ENCODE assay signal across 1 cellular context in genomic region chr12:62934799-62935674, GRCh38.
TF ChIP-seq lines count a peak whose summit lies in the region.

PPM1H (minus strand) TSS chr12:62935150; CDS start chr12:62934736, 414 bp downstream.

TF ChIP-seq in WTC11, 78 proteins besides CTCF, POLR2A, EP300 and RAD21 (continued from another document):
- TF ChIP-seq STAT6 (CRISPR knock-in tag; conservative IDR thresholded peaks at IDR 0.05; ENCODE audit: low read depth) = no peak
- TF ChIP-seq ZNF121 (CRISPR knock-in tag; IDR thresholded peaks at IDR 0.05) = no peak; the same call in 1 of the 2 replicates
- TF ChIP-seq TP53 (CRISPR knock-in tag; IDR thresholded peaks at IDR 0.05) = peak; percentile 82
- no peak for TF ChIP-seq ZNF671 (CRISPR knock-in tag; IDR thresholded peaks at IDR 0.05)
- TF ChIP-seq ZNF396 (CRISPR knock-in tag; IDR thresholded peaks at IDR 0.05; ENCODE audit: borderline replicate concordance) = no peak
- peak; percentile 66; the same call in 1 of the 2 replicates for TF ChIP-seq FOXK1 (CRISPR knock-in tag; IDR thresholded peaks at IDR 0.05)
- TF ChIP-seq NR3C1 (CRISPR knock-in tag; conservative IDR thresholded peaks at IDR 0.05; ENCODE audit: low read depth) = peak; percentile 88; the same call in 1 of the 2 replicates
- peak; percentile 76; the same call in 1 of the 2 replicates for TF ChIP-seq GABPB1 (CRISPR knock-in tag; IDR thresholded peaks at IDR 0.05)
- TF ChIP-seq USF1 (CRISPR knock-in tag; IDR thresholded peaks at IDR 0.05) = peak; percentile 98
- TF ChIP-seq ZNF423 (CRISPR knock-in tag; IDR thresholded peaks at IDR 0.05) = peak; percentile 38
- TF ChIP-seq HMGXB4 (CRISPR knock-in tag; IDR thresholded peaks at IDR 0.05) = peak; percentile 90
- TF ChIP-seq ZNF138 (CRISPR knock-in tag; conservative IDR thresholded peaks at IDR 0.05) = peak; percentile 58; the same call in 1 of the 2 replicates
- TF ChIP-seq FOXP1 (CRISPR knock-in tag; IDR thresholded peaks at IDR 0.05; ENCODE audit: borderline replicate concordance) = peak; percentile 66
- peak; percentile 93 for TF ChIP-seq ZNF281 (CRISPR knock-in tag; IDR thresholded peaks at IDR 0.05)
- TF ChIP-seq OVOL2 (CRISPR knock-in tag; IDR thresholded peaks at IDR 0.05; ENCODE audit: borderline replicate concordance) = no peak
- peak; percentile 74 for TF ChIP-seq ZBTB43 (CRISPR knock-in tag; IDR thresholded peaks at IDR 0.05)
- peak; percentile 96 for TF ChIP-seq USF2 (CRISPR knock-in tag; IDR thresholded peaks at IDR 0.05)
- peak; percentile 68; the same call in 1 of the 2 replicates for TF ChIP-seq ARID4B (CRISPR knock-in tag; IDR thresholded peaks at IDR 0.05; ENCODE audit: borderline replicate concordance)
- TF ChIP-seq ETV6 (CRISPR knock-in tag; IDR thresholded peaks at IDR 0.05) = peak; percentile 69; the same call in 1 of the 2 replicates
- no peak for TF ChIP-seq ATF6 (CRISPR knock-in tag; IDR thresholded peaks at IDR 0.05)
- no peak for TF ChIP-seq IRF2 (CRISPR knock-in tag; IDR thresholded peaks at IDR 0.05; ENCODE audit: borderline replicate concordance, low read depth)
- peak; percentile 94 for TF ChIP-seq MYBL2 (CRISPR knock-in tag; IDR thresholded peaks at IDR 0.05)
- 0 out of 2 replicates have a peak, but pooled peaks have one; percentile 69 for TF ChIP-seq E2F4 (CRISPR knock-in tag; IDR thresholded peaks at IDR 0.05; ENCODE audit: borderline replicate concordance, low read depth)
- 0 out of 2 replicates have a peak, but pooled peaks have one; percentile 60 for TF ChIP-seq ZNF219 (CRISPR knock-in tag; IDR thresholded peaks at IDR 0.05; ENCODE audit: borderline replicate concordance)
